In genomic region chr1:208787219-208787618, GRCh38 we compare ENCODE assay signal across 19 cellular contexts.
DNase-seq lines count a peak whose midpoint lies in the region; ATAC-seq, FAIRE-seq and TF ChIP-seq lines count a peak whose summit lies in the region.
"Had no signal": no experiment of that assay in that cellular context is flagged by ENCODE, and none has a peak within 500 bp of the region (broad histone marks: within the 10 kb centered on the region; RNA-seq: fewer than 3 reads in every experiment).

No MANE protein-coding gene starts in this region.

- H3K23ac ChIP-seq in mesenchymal stem cell (ENCODE audit: low read length in 2 of 2), result no peak overlapping the region
- no peak overlapping the region for H3K23ac ChIP-seq in neuronal stem cell (ENCODE audit: low read depth, low read length, poor library complexity)

- H3K4me3 ChIP-seq in mesenchymal stem cell (ENCODE audit: insufficient read depth in 1 of 2, low read depth in 1 of 2, low read length in 2 of 2) (no peak overlapping the region), neuronal stem cell (ENCODE audit: low read length in 2 of 2) (no peak overlapping the region), prostate gland (no peak overlapping the region), lower lobe of right lung (no peak overlapping the region)
- H3K4me3 ChIP-seq: SJCRH30 had no signal

- H2BK12ac ChIP-seq in mesenchymal stem cell (ENCODE audit: low read length in 2 of 2) (no peak overlapping the region), neuronal stem cell (ENCODE audit: low read length) (no peak overlapping the region)

- intact Hi-C loops in prostate gland (cut with DNase I) (no loop called here), lower lobe of right lung (cut with DNase I) (no loop called here)

- no peak overlapping the region for H2BK5ac ChIP-seq in mesenchymal stem cell (ENCODE audit: low read depth, low read length, poor library complexity, severe bottlenecking)
- no peak overlapping the region for H2BK5ac ChIP-seq in neuronal stem cell (ENCODE audit: low read length)

- H3K4ac ChIP-seq in mesenchymal stem cell (ENCODE audit: low read depth in 1 of 2, low read length in 2 of 2) (no peak overlapping the region), neuronal stem cell (ENCODE audit: low read length) (no peak overlapping the region)

- no peak overlapping the region for H2BK120ac ChIP-seq in mesenchymal stem cell (ENCODE audit: low read depth, low read length)
- no peak overlapping the region for H2BK120ac ChIP-seq in neuronal stem cell (ENCODE audit: low read depth, low read length)

- no peak for DNase-seq in GM12892 (ENCODE audit: insufficient read length)
- peak; percentile 39 for DNase-seq in NCI-H69 (lab: John Stamatoyannopoulos, UW)
- no peak for DNase-seq in mesenchymal stem cell
- no peak for DNase-seq in neuronal stem cell (ENCODE audit: low spot score)
- no peak for DNase-seq in prostate gland (ENCODE audit: low spot score)
- DNase-seq in lower lobe of right lung, result no peak
- DNase-seq: CD4-positive, CD25-positive, alpha-beta regulatory T cell; COR-L47; DND-41; KG1; NCI-H1092 treated with DMSO at 0.1 percent for 48 hours; NCI-H1436 treated with DMSO at 0.1 percent for 48 hours; NCI-H1930; SJCRH30 had no signal

- H4K8ac ChIP-seq in mesenchymal stem cell (ENCODE audit: low read length), result no peak overlapping the region
- no peak overlapping the region for H4K8ac ChIP-seq in neuronal stem cell (ENCODE audit: low read depth, low read length)

- H2BK15ac ChIP-seq in mesenchymal stem cell (ENCODE audit: low read depth, poor library complexity, severe bottlenecking) (no peak overlapping the region), neuronal stem cell (ENCODE audit: low read length) (no peak overlapping the region)

- H4K91ac ChIP-seq in mesenchymal stem cell (ENCODE audit: low read length), result no peak overlapping the region
- H4K91ac ChIP-seq in neuronal stem cell (ENCODE audit: low read depth, low read length, poor library complexity), result no peak overlapping the region

- peak; percentile 62 for FAIRE-seq in GM12892 (lab: Jason Lieb, UNC)
- FAIRE-seq: GM12891, GM18507, HTR-8/SVneo, RCC 7860 had no signal

- no peaks in the 10 kb centered on the region for H3K36me3 ChIP-seq in mesenchymal stem cell (ENCODE audit: control insufficient read depth in 1 of 2, insufficient read depth in 2 of 2, low read depth in 1 of 2, low read length in 2 of 2)
- H3K36me3 ChIP-seq in neuronal stem cell (replicated peaks in 1 of 2; ENCODE audit: control insufficient read depth in 2 of 2, insufficient read depth in 2 of 2, low read length in 2 of 2), result no peaks in the 10 kb centered on the region
- no peaks in the 10 kb centered on the region for H3K36me3 ChIP-seq in prostate gland
- H3K36me3 ChIP-seq in lower lobe of right lung, result no peaks in the 10 kb centered on the region
- H3K36me3 ChIP-seq: SJCRH30 had no signal

- 84% methylated on average over 3 of the region's 3 CpGs for WGBS in mesenchymal stem cell
- WGBS in neuronal stem cell (ENCODE audit: extremely low coverage in 2 of 2, insufficient read length in 2 of 2, insufficient replicate concordance in 1 of 2), 2 donors, result no CpG with 5 or more reads among the region's 3 CpGs
- 85% methylated on average over 3 of the region's 3 CpGs for WGBS in prostate gland

- ATAC-seq in GM21737 (IDR thresholded peaks at IDR 0.05; ENCODE audit: unreplicated experiment), result no peak
- no peak for ATAC-seq in lower lobe of right lung

- H3K9ac ChIP-seq in mesenchymal stem cell (ENCODE audit: low read length) (no peak overlapping the region), neuronal stem cell (ENCODE audit: low read depth, low read length, poor library complexity) (no peak overlapping the region)

- H2AFZ ChIP-seq in mesenchymal stem cell (ENCODE audit: low read depth, low read length), result no peak overlapping the region
- no peak overlapping the region for H2AFZ ChIP-seq in neuronal stem cell (ENCODE audit: low read length)

- H3K27ac ChIP-seq in mesenchymal stem cell (ENCODE audit: low read length, poor library complexity, severe bottlenecking) (no peak overlapping the region), neuronal stem cell (replicated peaks; ENCODE audit: low read length) (no peak overlapping the region), prostate gland (no peak overlapping the region), lower lobe of right lung (no peak overlapping the region)
- H3K27ac ChIP-seq: SJCRH30 had no signal

- H3K4me1 ChIP-seq in mesenchymal stem cell (ENCODE audit: control insufficient read depth, insufficient read depth, low read depth, low read length) (no peaks in the 10 kb centered on the region), neuronal stem cell (ENCODE audit: control insufficient read depth in 2 of 2, insufficient read depth in 1 of 2, low read depth in 1 of 2, low read length in 2 of 2) (peaks cover 0 to 6% of the 10 kb centered on the region in 2 donors), prostate gland (replicated peaks) (no peaks in the 10 kb centered on the region), lower lobe of right lung (no peaks in the 10 kb centered on the region)

- no peaks in the 10 kb centered on the region for H3K27me3 ChIP-seq in mesenchymal stem cell (ENCODE audit: control insufficient read depth in 1 of 2, insufficient read depth in 1 of 2, low read length in 2 of 2)
- H3K27me3 ChIP-seq in neuronal stem cell (ENCODE audit: control insufficient read depth in 3 of 3, insufficient read depth in 3 of 3, low read depth in 1 of 3, low read length in 3 of 3), result no peaks in the 10 kb centered on the region
- no peaks in the 10 kb centered on the region for H3K27me3 ChIP-seq in prostate gland (replicated peaks; ENCODE audit: insufficient read depth)
- H3K27me3 ChIP-seq in lower lobe of right lung (ENCODE audit: low read depth), result no peaks in the 10 kb centered on the region
- H3K27me3 ChIP-seq: SJCRH30 had no signal

- H3K18ac ChIP-seq in mesenchymal stem cell (ENCODE audit: low read depth in 1 of 2, low read length in 2 of 2) (no peak overlapping the region), neuronal stem cell (ENCODE audit: low read length) (no peak overlapping the region)

- no peak for TF ChIP-seq CTCF in prostate gland (IDR thresholded peaks at IDR 0.05)
- TF ChIP-seq CTCF in lower lobe of right lung (IDR thresholded peaks at IDR 0.05), result no peak

- H3K14ac ChIP-seq in mesenchymal stem cell (ENCODE audit: low read length in 2 of 2) (no peak overlapping the region), neuronal stem cell (ENCODE audit: low read length) (no peak overlapping the region)

- no peaks in the 10 kb centered on the region for H3K9me3 ChIP-seq in mesenchymal stem cell (ENCODE audit: control insufficient read depth, low read length)
- H3K9me3 ChIP-seq in neuronal stem cell (replicated peaks in 1 of 2; ENCODE audit: control insufficient read depth in 2 of 2, insufficient read depth in 1 of 2, low read depth in 1 of 2, low read length in 2 of 2), result no peaks in the 10 kb centered on the region
- H3K9me3 ChIP-seq in prostate gland, result no peaks in the 10 kb centered on the region
- no peaks in the 10 kb centered on the region for H3K9me3 ChIP-seq in lower lobe of right lung
- H3K9me3 ChIP-seq: SJCRH30 had no signal

- H3K79me1 ChIP-seq in mesenchymal stem cell (replicated peaks; ENCODE audit: low read length, poor library complexity, severe bottlenecking), result no peaks in the 10 kb centered on the region
- H3K79me1 ChIP-seq in neuronal stem cell (ENCODE audit: low read depth, low read length), result no peaks in the 10 kb centered on the region

- peak overlapping the region; percentile 52 for H2AK5ac ChIP-seq in mesenchymal stem cell (ENCODE audit: low read length, severe bottlenecking)
- H2AK5ac ChIP-seq in neuronal stem cell (ENCODE audit: low read depth, low read length), result peak overlapping the region; percentile 0

- no peak for TF ChIP-seq POLR2A in GM12892 (IDR thresholded peaks at IDR 0.05; ENCODE audit: low read depth, low read length)
- no peak for TF ChIP-seq POLR2A in prostate gland (IDR thresholded peaks at IDR 0.05)

- no peak overlapping the region for H3K4me2 ChIP-seq in mesenchymal stem cell (ENCODE audit: low read length, poor library complexity, severe bottlenecking)
- H3K4me2 ChIP-seq in neuronal stem cell (ENCODE audit: insufficient read depth, low read length, poor library complexity, severe bottlenecking), result no peak overlapping the region
